14 cellular contexts compared by ENCODE assay signal in genomic region chr16:77589071-77589755, GRCh38.
"Had no signal": no experiment of that assay in that cellular context is flagged by ENCODE, and none has a peak within 500 bp of the region (broad histone marks: within the 10 kb centered on the region; RNA-seq: fewer than 3 reads in every experiment).

No MANE protein-coding gene starts in this region.

- DNase-seq: activated CD4-positive, alpha-beta memory T cell treated with anti-CD3 and anti-CD28 coated beads for 36 hours; activated CD4-positive, alpha-beta T cell treated with anti-CD3 and anti-CD28 coated beads for 36 hours; activated CD8-positive, alpha-beta memory T cell treated with anti-CD3 and anti-CD28 coated beads, Interleukin-2, amount 10 ng/mL, durations not matched to agents 7 days and 5 days; activated naive CD4-positive, alpha-beta T cell treated with anti-CD3 and anti-CD28 coated beads, Interleukin-2, amount 10 ng/mL, durations not matched to agents 7 days and 5 days; activated T-cell treated with anti-CD3 and anti-CD28 coated beads, Interleukin-2, amount 50 U/mL, for 24 hours; brain microvascular endothelial cell; effector memory CD4-positive, alpha-beta T cell; mammary epithelial cell; naive B cell; ovary had no signal

- H3K4me3 Mint-ChIP-seq: activated CD4-positive, alpha-beta memory T cell treated with anti-CD3 and anti-CD28 coated beads for 36 hours; activated CD4-positive, alpha-beta T cell treated with anti-CD3 and anti-CD28 coated beads for 36 hours; activated CD8-positive, alpha-beta memory T cell treated with anti-CD3 and anti-CD28 coated beads, Interleukin-2, amount 10 ng/mL, durations not matched to agents 7 days and 5 days; activated naive CD4-positive, alpha-beta T cell treated with anti-CD3 and anti-CD28 coated beads, Interleukin-2, amount 10 ng/mL, durations not matched to agents 7 days and 5 days; activated T-cell treated with anti-CD3 and anti-CD28 coated beads, Interleukin-2, amount 50 U/mL, for 24 hours; dendritic cell treated with granulocyte-macrophage colony-stimulating factor and Interleukin-4, amounts not matched to agents 40 ng/mL and 50 ng/mL, for 4 days; naive B cell; stimulated activated effector memory CD8-positive, alpha-beta T cell treated with anti-CD3 and anti-CD28 coated beads, Interleukin-12 subunit alpha, Interleukin-12 subunit beta, amount 100 ng/mL, for 72 hours; T-helper 1 cell treated with Interleukin-12 subunit alpha and Interleukin-12 subunit beta and Interleukin-4 antibody, amounts not matched to agents 30 μg/mL and 1 μg/mL, for 36 hours had no signal

- H3K4me1 Mint-ChIP-seq: activated naive CD4-positive, alpha-beta T cell treated with anti-CD3 and anti-CD28 coated beads, Interleukin-2, amount 10 ng/mL, durations not matched to agents 7 days and 5 days; naive B cell had no signal

- H3K4me3 ChIP-seq: ovary, tibial nerve had no signal

- H3K27ac ChIP-seq: brain microvascular endothelial cell, ovary, tibial nerve had no signal

- H3K27ac Mint-ChIP-seq: activated CD4-positive, alpha-beta memory T cell treated with anti-CD3 and anti-CD28 coated beads for 36 hours; activated CD4-positive, alpha-beta T cell treated with anti-CD3 and anti-CD28 coated beads for 36 hours; activated CD8-positive, alpha-beta memory T cell treated with anti-CD3 and anti-CD28 coated beads, Interleukin-2, amount 10 ng/mL, durations not matched to agents 7 days and 5 days; activated naive CD4-positive, alpha-beta T cell treated with anti-CD3 and anti-CD28 coated beads, Interleukin-2, amount 10 ng/mL, durations not matched to agents 7 days and 5 days; activated T-cell treated with anti-CD3 and anti-CD28 coated beads, Interleukin-2, amount 50 U/mL, for 24 hours; dendritic cell treated with granulocyte-macrophage colony-stimulating factor and Interleukin-4, amounts not matched to agents 40 ng/mL and 50 ng/mL, for 4 days; naive B cell; stimulated activated effector memory CD8-positive, alpha-beta T cell treated with anti-CD3 and anti-CD28 coated beads, Interleukin-12 subunit alpha, Interleukin-12 subunit beta, amount 100 ng/mL, for 72 hours; T-helper 1 cell treated with Interleukin-12 subunit alpha and Interleukin-12 subunit beta and Interleukin-4 antibody, amounts not matched to agents 30 μg/mL and 1 μg/mL, for 36 hours had no signal

- H3K4me1 ChIP-seq: tibial nerve had no signal

- H3K36me3 Mint-ChIP-seq: activated CD4-positive, alpha-beta memory T cell treated with anti-CD3 and anti-CD28 coated beads for 36 hours; activated CD8-positive, alpha-beta memory T cell treated with anti-CD3 and anti-CD28 coated beads, Interleukin-2, amount 10 ng/mL, durations not matched to agents 7 days and 5 days; activated naive CD4-positive, alpha-beta T cell treated with anti-CD3 and anti-CD28 coated beads, Interleukin-2, amount 10 ng/mL, durations not matched to agents 7 days and 5 days; naive B cell; stimulated activated effector memory CD8-positive, alpha-beta T cell treated with anti-CD3 and anti-CD28 coated beads, Interleukin-12 subunit alpha, Interleukin-12 subunit beta, amount 100 ng/mL, for 72 hours had no signal

- H3K9me3 ChIP-seq: ovary, tibial nerve had no signal

- H3K27me3 ChIP-seq: brain microvascular endothelial cell, ovary, tibial nerve had no signal

- H3K9me3 Mint-ChIP-seq: activated CD4-positive, alpha-beta memory T cell treated with anti-CD3 and anti-CD28 coated beads for 36 hours; activated naive CD4-positive, alpha-beta T cell treated with anti-CD3 and anti-CD28 coated beads, Interleukin-2, amount 10 ng/mL, durations not matched to agents 7 days and 5 days; activated T-cell treated with anti-CD3 and anti-CD28 coated beads, Interleukin-2, amount 50 U/mL, for 24 hours; dendritic cell treated with granulocyte-macrophage colony-stimulating factor and Interleukin-4, amounts not matched to agents 40 ng/mL and 50 ng/mL, for 4 days; naive B cell; stimulated activated effector memory CD8-positive, alpha-beta T cell treated with anti-CD3 and anti-CD28 coated beads, Interleukin-12 subunit alpha, Interleukin-12 subunit beta, amount 100 ng/mL, for 72 hours; T-helper 1 cell treated with Interleukin-12 subunit alpha and Interleukin-12 subunit beta and Interleukin-4 antibody, amounts not matched to agents 30 μg/mL and 1 μg/mL, for 36 hours had no signal

- H3K36me3 ChIP-seq: brain microvascular endothelial cell, ovary, tibial nerve had no signal
